In the genomic region with DNA sequence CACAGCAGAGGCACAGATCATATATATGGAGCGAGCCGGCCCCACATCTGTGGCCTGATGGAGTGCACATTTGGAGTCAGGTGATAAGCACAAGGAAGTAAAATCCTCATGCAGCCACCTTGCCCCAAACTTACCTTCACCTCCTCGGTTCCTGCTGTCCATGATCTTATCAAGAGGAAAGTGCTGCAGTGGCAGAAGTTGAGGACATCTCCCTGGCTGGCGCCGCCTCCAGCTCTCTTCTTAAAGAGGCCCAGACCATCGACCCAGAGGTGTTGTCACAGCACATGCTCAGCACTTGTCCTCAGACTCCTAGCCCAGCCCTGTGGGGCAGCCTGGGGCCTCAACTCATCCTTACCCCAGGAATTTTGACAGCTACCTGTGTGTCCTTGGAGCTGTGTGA, we compare ENCODE assay signal across 22 cellular contexts.
DNase-seq lines count a peak whose midpoint lies in the region; ATAC-seq, FAIRE-seq and TF ChIP-seq lines count a peak whose summit lies in the region.
"Had no signal": no experiment of that assay in that cellular context is flagged by ENCODE, and none has a peak within 500 bp of the region (broad histone marks: within the 10 kb centered on the region; RNA-seq: fewer than 3 reads in every experiment).

No MANE protein-coding gene starts in this region.

- H3K79me1 ChIP-seq in H1 (ENCODE audit: low read depth, low read length) (no peaks in the 10 kb centered on the region; the same call in 1 of the 2 replicates), trophoblast cell (ENCODE audit: low read length) (peaks cover 36% of the 10 kb centered on the region)

- no peak overlapping the region for H4K5ac ChIP-seq in H1 (ENCODE audit: insufficient read length, low read depth, low read length)

- H3K14ac ChIP-seq in H1 (ENCODE audit: insufficient read length): no peak overlapping the region
- peak overlapping the region; percentile 33 for H3K14ac ChIP-seq in trophoblast cell (ENCODE audit: low read length)

- no peak overlapping the region for H3K27ac ChIP-seq in CD8-positive, alpha-beta T cell (ENCODE audit: low read depth, low read length)
- H3K27ac ChIP-seq in H1 (ENCODE audit: low read depth, low read length): no peak overlapping the region
- H3K27ac ChIP-seq in trophoblast cell (ENCODE audit: low read depth, low read length): no peak overlapping the region
- H3K27ac ChIP-seq: SJCRH30, tibial artery had no signal

- 91% methylated on average over 6 of the region's 6 CpGs; no CpG with 5 or more reads in 1 of the 2 experiments for WGBS in H1 (ENCODE audit: extremely low coverage in 1 of 2, insufficient coverage in 1 of 2, insufficient read length in 1 of 2, insufficient replicate concordance in 2 of 2, low coverage in 1 of 2, low lambda C conversion rate in 2 of 2, missing lambda C conversion rate in 1 of 2), 2 experiments
- WGBS in trophoblast cell (ENCODE audit: extremely low coverage, insufficient coverage, insufficient read length): no CpG with 5 or more reads among the region's 6 CpGs

- H3K23me2 ChIP-seq in H1 (ENCODE audit: low read depth, low read length): no peaks in the 10 kb centered on the region

- no peak overlapping the region for H3K4me3 Mint-ChIP-seq in CD8-positive, alpha-beta T cell
- no peak overlapping the region for H3K4me3 Mint-ChIP-seq in T-helper 17 cell
- H3K4me3 Mint-ChIP-seq: activated CD8-positive, alpha-beta memory T cell treated with anti-CD3 and anti-CD28 coated beads, Interleukin-2, amount 10 ng/mL, durations not matched to agents 7 days and 5 days; central memory CD8-positive, alpha-beta T cell had no signal

- TF ChIP-seq POLR2A in H1 (IDR thresholded peaks at IDR 0.05; ENCODE audit: control extremely low read depth in 1 of 2, low read depth in 2 of 2, low read length in 2 of 2): no peak

- H3K27me3 ChIP-seq in CD8-positive, alpha-beta T cell (ENCODE audit: insufficient read depth, low read length): no peaks in the 10 kb centered on the region
- no peaks in the 10 kb centered on the region for H3K27me3 ChIP-seq in H1 (replicated peaks in 1 of 4; ENCODE audit: control insufficient read depth in 3 of 4, extremely low read depth in 1 of 4, insufficient read depth in 3 of 4, low read length in 3 of 4)
- no peaks in the 10 kb centered on the region for H3K27me3 ChIP-seq in trophoblast cell (ENCODE audit: insufficient read depth, low read length)
- H3K27me3 ChIP-seq: SJCRH30, spleen, tibial artery had no signal

- H3K9ac ChIP-seq in H1 (replicated peaks in 1 of 4; ENCODE audit: extremely low read depth in 1 of 4, low read depth in 3 of 4, low read length in 3 of 4) (no peak overlapping the region), trophoblast cell (ENCODE audit: low read length) (no peak overlapping the region)

- no peak overlapping the region for H4K91ac ChIP-seq in H1 (replicated peaks; ENCODE audit: insufficient read length, low read length)
- H4K91ac ChIP-seq in trophoblast cell (ENCODE audit: low read depth, low read length): peak overlapping the region; percentile 46

- H3K4me3 ChIP-seq in CD8-positive, alpha-beta T cell (ENCODE audit: low read depth, low read length): no peak overlapping the region
- no peak overlapping the region for H3K4me3 ChIP-seq in H1 (ENCODE audit: extremely low read depth in 1 of 4, insufficient read depth in 2 of 4, low read depth in 3 of 4, low read length in 4 of 4)
- H3K4me3 ChIP-seq in trophoblast cell (ENCODE audit: low read depth, low read length): no peak overlapping the region
- H3K4me3 ChIP-seq: SJCRH30, spleen, tibial artery had no signal

- no peak overlapping the region for H3K56ac ChIP-seq in H1 (replicated peaks; ENCODE audit: insufficient read length, low read depth, low read length)

- H4K8ac ChIP-seq in H1 (ENCODE audit: extremely low read depth, insufficient read depth, low read length): peak overlapping the region; percentile 45; the same call in 1 of the 2 replicates
- H4K8ac ChIP-seq in trophoblast cell (ENCODE audit: low read depth, low read length): peak overlapping the region; percentile 52

- peaks cover 53% of the 10 kb centered on the region for H3K4me1 Mint-ChIP-seq in CD8-positive, alpha-beta T cell (ENCODE audit: low read depth)
- H3K4me1 Mint-ChIP-seq in T-helper 17 cell: peaks cover 22% of the 10 kb centered on the region

- FAIRE-seq in H1 (lab: Jason Lieb, UNC): no peak
- FAIRE-seq: D721Med, frontal cortex had no signal

- ATAC-seq in CD8-positive, alpha-beta T cell: no peak
- ATAC-seq in T-helper 17 cell (no peak), HG02571 (IDR thresholded peaks at IDR 0.05; ENCODE audit: unreplicated experiment) (no peak)
- ATAC-seq: activated CD4-positive, CD25-positive, alpha-beta regulatory T cell treated with anti-CD3 and anti-CD28 coated beads, Interleukin-2, amount 50 U/mL, for 24 hours; activated CD8-positive, alpha-beta memory T cell treated with anti-CD3 and anti-CD28 coated beads, Interleukin-2, amount 10 ng/mL, durations not matched to agents 7 days and 5 days had no signal

- DNase-seq in CD8-positive, alpha-beta T cell: no peak
- DNase-seq in T-helper 17 cell (no peak), H1 (ENCODE audit: low read depth in 1 of 2, low spot score in 2 of 2) (no peak), trophoblast cell (no peak), NCI-H1092 (lab: John Stamatoyannopoulos, UW) (no peak)
- no peak for DNase-seq in stimulated activated CD4-positive, alpha-beta T cell treated with anti-CD3 and anti-CD28 coated beads, Interleukin-4, amount 100 ng/mL, for 24 hours
- DNase-seq: activated CD8-positive, alpha-beta memory T cell treated with anti-CD3 and anti-CD28 coated beads, Interleukin-2, amount 10 ng/mL, durations not matched to agents 7 days and 5 days; activated effector memory CD4-positive, alpha-beta T cell treated with Interleukin-2 at 50 U/mL for 16 hours; AML-193; erythroblast; GDM1; kidney glomerular epithelial cell; NCI-H187; NCI-H345; SJCRH30; spleen; tibial artery had no signal

- no peak for TF ChIP-seq CTCF in CD8-positive, alpha-beta T cell (IDR thresholded peaks at IDR 0.05)
- no peak for TF ChIP-seq CTCF in H1 (IDR thresholded peaks at IDR 0.05; ENCODE audit: control extremely low read depth in 1 of 3, insufficient read depth in 1 of 3, low read depth in 1 of 3, low read length in 3 of 3)

- intact Hi-C loops in CD8-positive, alpha-beta T cell (cut with DNase I, micrococcal nuclease): no loop called here

- no peak overlapping the region for H3K4ac ChIP-seq in H1 (replicated peaks; ENCODE audit: insufficient read length, low read depth, low read length)
- H3K4ac ChIP-seq in trophoblast cell (ENCODE audit: low read depth, low read length): no peak overlapping the region

- H2BK120ac ChIP-seq in H1 (replicated peaks; ENCODE audit: low read depth, low read length) (no peak overlapping the region), trophoblast cell (ENCODE audit: insufficient read depth, low read length, poor library complexity) (peak overlapping the region; percentile 9)

- no peak overlapping the region for H3K23ac ChIP-seq in H1 (ENCODE audit: insufficient read length)
- no peak overlapping the region for H3K23ac ChIP-seq in trophoblast cell (ENCODE audit: low read length)

- H4K12ac ChIP-seq in trophoblast cell (ENCODE audit: low read depth, low read length): no peak overlapping the region

- no peak overlapping the region for H2AFZ ChIP-seq in H1 (ENCODE audit: low read length)
- no peak overlapping the region for H2AFZ ChIP-seq in trophoblast cell (ENCODE audit: insufficient read depth, low read length, poor library complexity)

- no peaks in the 10 kb centered on the region for H3K27me3 Mint-ChIP-seq in CD8-positive, alpha-beta T cell (ENCODE audit: low read depth)
- no peaks in the 10 kb centered on the region for H3K27me3 Mint-ChIP-seq in T-helper 17 cell
- H3K27me3 Mint-ChIP-seq: activated CD8-positive, alpha-beta memory T cell treated with anti-CD3 and anti-CD28 coated beads, Interleukin-2, amount 10 ng/mL, durations not matched to agents 7 days and 5 days; central memory CD8-positive, alpha-beta T cell had no signal

- H3K9me3 Mint-ChIP-seq in CD8-positive, alpha-beta T cell: no peaks in the 10 kb centered on the region
- H3K9me3 Mint-ChIP-seq: central memory CD8-positive, alpha-beta T cell had no signal

- H3K4me1 ChIP-seq in CD8-positive, alpha-beta T cell (ENCODE audit: insufficient read depth, low read length): peaks cover 15% of the 10 kb centered on the region
- H3K4me1 ChIP-seq in H1 (replicated peaks in 1 of 4; ENCODE audit: control insufficient read depth in 3 of 4, insufficient read depth in 4 of 4, low read length in 3 of 4) (peaks cover 6 to 15% (median 9%) of the 10 kb centered on the region in 4 experiments; a peak in 5 of 7 replicates), trophoblast cell (ENCODE audit: control insufficient read depth in 1 of 2, insufficient read depth in 2 of 2, low read length in 2 of 2) (peaks cover 46 to 53% of the 10 kb centered on the region in 2 experiments)

- POLR2A ChIA-PET in CD8-positive, alpha-beta T cell (lab: Charles Lee): no interaction called here
- POLR2A ChIA-PET in H1 (lab: Charles Lee; ENCODE audit: partially characterized antibody): interaction anchor here (0.6 kb wide), 1 partner anchor 415 kb away, joined by 3 read pairs; no protein-coding TSS in a partner anchor

- TF ChIP-seq EP300 in H1 (IDR thresholded peaks at IDR 0.05; ENCODE audit: borderline replicate concordance in 1 of 2, low read depth in 2 of 2, low read length in 2 of 2): no peak

- no peaks in the 10 kb centered on the region for H3K9me3 ChIP-seq in CD8-positive, alpha-beta T cell (ENCODE audit: low read length)
- H3K9me3 ChIP-seq in T-helper 17 cell (ENCODE audit: control insufficient read depth, low read length, poor library complexity, severe bottlenecking) (no peaks in the 10 kb centered on the region), H1 (ENCODE audit: insufficient read depth in 2 of 2, low read depth in 1 of 2, low read length in 1 of 2) (no peaks in the 10 kb centered on the region), trophoblast cell (ENCODE audit: insufficient read depth, low read depth, low read length) (no peaks in the 10 kb centered on the region)
- H3K9me3 ChIP-seq: SJCRH30, spleen, tibial artery had no signal

- H2BK5ac ChIP-seq in H1 (ENCODE audit: low read depth, low read length): no peak overlapping the region
- peak overlapping the region; percentile 35 for H2BK5ac ChIP-seq in trophoblast cell (ENCODE audit: low read depth, low read length, poor library complexity)

- no peak overlapping the region for H2BK15ac ChIP-seq in H1 (ENCODE audit: low read length)

- peaks cover 0 to 3% of the 10 kb centered on the region in 2 experiments for H4K20me1 ChIP-seq in H1 (replicated peaks in 1 of 2; ENCODE audit: control insufficient read depth in 1 of 2, insufficient read depth in 2 of 2, low read length in 2 of 2)

- no peak overlapping the region for H2BK20ac ChIP-seq in H1 (ENCODE audit: low read length)

- H3K79me2 ChIP-seq in H1 (ENCODE audit: control insufficient read depth in 1 of 2, insufficient read depth in 2 of 2, low read length in 2 of 2): no peaks in the 10 kb centered on the region; a peak in 1 of 4 replicates
- H3K79me2 ChIP-seq in trophoblast cell (ENCODE audit: control insufficient read depth, insufficient read depth, low read length, poor library complexity): peaks cover 3% of the 10 kb centered on the region

- no peaks in the 10 kb centered on the region for H3K36me3 ChIP-seq in CD8-positive, alpha-beta T cell (ENCODE audit: insufficient read depth, low read length)
- H3K36me3 ChIP-seq in H1 (ENCODE audit: control insufficient read depth in 2 of 4, insufficient read depth in 4 of 4, low read length in 3 of 4) (no peaks in the 10 kb centered on the region), trophoblast cell (ENCODE audit: control insufficient read depth in 1 of 2, insufficient read depth in 2 of 2, low read length in 2 of 2) (peaks cover 3 to 4% of the 10 kb centered on the region in 2 experiments)
- H3K36me3 ChIP-seq: tibial artery had no signal

- H3K36me3 Mint-ChIP-seq in CD8-positive, alpha-beta T cell: peaks cover 19% of the 10 kb centered on the region
- no peaks in the 10 kb centered on the region for H3K36me3 Mint-ChIP-seq in T-helper 17 cell (ENCODE audit: low read depth)
- H3K36me3 Mint-ChIP-seq: activated CD8-positive, alpha-beta memory T cell treated with anti-CD3 and anti-CD28 coated beads, Interleukin-2, amount 10 ng/mL, durations not matched to agents 7 days and 5 days had no signal

- CTCF ChIA-PET in CD8-positive, alpha-beta T cell (lab: Charles Lee): interaction anchor here (1.1 to 2.0 kb wide), 3 partner anchors 17 to 290 kb away, joined by 3 to 4 read pairs (median 4); no protein-coding TSS in a partner anchor
- CTCF ChIA-PET in H1 (lab: Charles Lee; ENCODE audit: partially characterized antibody): interaction anchor here (1.0 to 2.3 kb wide), 4 partner anchors 12 to 92 kb away, joined by 3 to 16 read pairs (median 4); no protein-coding TSS in a partner anchor

- no peak overlapping the region for H2BK12ac ChIP-seq in H1 (ENCODE audit: low read depth, low read length)
- peak overlapping the region; percentile 25 for H2BK12ac ChIP-seq in trophoblast cell (ENCODE audit: low read length)

- H3K4me2 ChIP-seq in H1 (ENCODE audit: insufficient read depth in 1 of 2, low read depth in 2 of 2, low read length in 2 of 2) (no peak overlapping the region), trophoblast cell (ENCODE audit: low read length) (no peak overlapping the region)

- H3K18ac ChIP-seq in H1 (ENCODE audit: extremely low read depth, low read length): no peak overlapping the region
- H3K18ac ChIP-seq in trophoblast cell (ENCODE audit: low read length): peak overlapping the region; percentile 75

- H2AK5ac ChIP-seq in H1 (ENCODE audit: low read depth, low read length): no peak overlapping the region; the same call in 1 of the 2 replicates
- peak overlapping the region; percentile 83 for H2AK5ac ChIP-seq in trophoblast cell (ENCODE audit: low read length)

- H3K27ac Mint-ChIP-seq in CD8-positive, alpha-beta T cell: peak overlapping the region; percentile 66
- H3K27ac Mint-ChIP-seq in T-helper 17 cell: peak overlapping the region; percentile 3
- H3K27ac Mint-ChIP-seq: activated CD8-positive, alpha-beta memory T cell treated with anti-CD3 and anti-CD28 coated beads, Interleukin-2, amount 10 ng/mL, durations not matched to agents 7 days and 5 days had no signal

- no peak for TF ChIP-seq RAD21 in H1 (IDR thresholded peaks at IDR 0.05 in 1 of 2, conservative IDR thresholded peaks at IDR 0.05 in 1 of 2; ENCODE audit: low read depth in 2 of 2, low read length in 2 of 2)
